Comparison of ENCODE assay signal across 1 cellular context in the genomic region with DNA sequence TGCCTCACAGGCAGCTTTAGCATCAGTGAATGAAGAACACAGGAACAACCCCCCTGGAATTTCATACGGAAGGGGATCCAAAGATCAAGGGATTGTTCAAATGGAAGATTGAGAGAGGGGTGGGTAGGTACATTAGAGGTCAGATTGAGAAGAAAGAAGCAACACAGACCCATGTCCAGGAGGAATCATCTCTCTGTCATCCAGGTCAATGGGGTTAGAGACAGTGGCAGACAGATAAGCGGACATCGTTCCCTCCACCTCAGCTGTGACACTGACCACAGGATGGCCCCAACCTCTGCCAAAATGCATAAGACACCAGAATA.
TF ChIP-seq lines count a peak whose summit lies in the region.

No MANE protein-coding gene starts in this region.

TF ChIP-seq in GM23338, 12 proteins besides CTCF, POLR2A, EP300 and RAD21:
- TF ChIP-seq EZH2 (IDR thresholded peaks at IDR 0.05; ENCODE audit: low read depth, unreplicated experiment) (no peak), ZNF114 (CRISPR knock-in tag; IDR thresholded peaks at IDR 0.05) (no peak), JUNB (IDR thresholded peaks at IDR 0.05; ENCODE audit: unreplicated experiment) (no peak), EZH2phosphoT487 (IDR thresholded peaks at IDR 0.05; ENCODE audit: unreplicated experiment) (no peak), STAT1 (IDR thresholded peaks at IDR 0.05; ENCODE audit: unreplicated experiment) (no peak), ZNF331 (CRISPR knock-in tag; IDR thresholded peaks at IDR 0.05; ENCODE audit: low read depth) (no peak), CREB1 (CRISPR knock-in tag; IDR thresholded peaks at IDR 0.05; ENCODE audit: low read depth) (no peak), POLR2AphosphoS5 (IDR thresholded peaks at IDR 0.05; ENCODE audit: low read depth) (no peak), NANOG (IDR thresholded peaks at IDR 0.05; ENCODE audit: borderline replicate concordance) (no peak)
- TF ChIP-seq, protein P1, sequence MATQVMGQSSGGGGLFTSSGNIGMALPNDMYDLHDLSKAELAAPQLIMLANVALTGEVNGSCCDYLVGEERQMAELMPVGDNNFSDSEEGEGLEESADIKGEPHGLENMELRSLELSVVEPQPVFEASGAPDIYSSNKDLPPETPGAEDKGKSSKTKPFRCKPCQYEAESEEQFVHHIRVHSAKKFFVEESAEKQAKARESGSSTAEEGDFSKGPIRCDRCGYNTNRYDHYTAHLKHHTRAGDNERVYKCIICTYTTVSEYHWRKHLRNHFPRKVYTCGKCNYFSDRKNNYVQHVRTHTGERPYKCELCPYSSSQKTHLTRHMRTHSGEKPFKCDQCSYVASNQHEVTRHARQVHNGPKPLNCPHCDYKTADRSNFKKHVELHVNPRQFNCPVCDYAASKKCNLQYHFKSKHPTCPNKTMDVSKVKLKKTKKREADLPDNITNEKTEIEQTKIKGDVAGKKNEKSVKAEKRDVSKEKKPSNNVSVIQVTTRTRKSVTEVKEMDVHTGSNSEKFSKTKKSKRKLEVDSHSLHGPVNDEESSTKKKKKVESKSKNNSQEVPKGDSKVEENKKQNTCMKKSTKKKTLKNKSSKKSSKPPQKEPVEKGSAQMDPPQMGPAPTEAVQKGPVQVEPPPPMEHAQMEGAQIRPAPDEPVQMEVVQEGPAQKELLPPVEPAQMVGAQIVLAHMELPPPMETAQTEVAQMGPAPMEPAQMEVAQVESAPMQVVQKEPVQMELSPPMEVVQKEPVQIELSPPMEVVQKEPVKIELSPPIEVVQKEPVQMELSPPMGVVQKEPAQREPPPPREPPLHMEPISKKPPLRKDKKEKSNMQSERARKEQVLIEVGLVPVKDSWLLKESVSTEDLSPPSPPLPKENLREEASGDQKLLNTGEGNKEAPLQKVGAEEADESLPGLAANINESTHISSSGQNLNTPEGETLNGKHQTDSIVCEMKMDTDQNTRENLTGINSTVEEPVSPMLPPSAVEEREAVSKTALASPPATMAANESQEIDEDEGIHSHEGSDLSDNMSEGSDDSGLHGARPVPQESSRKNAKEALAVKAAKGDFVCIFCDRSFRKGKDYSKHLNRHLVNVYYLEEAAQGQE (IDR thresholded peaks at IDR 0.05; ENCODE audit: unreplicated experiment) = no peak
- TF ChIP-seq, protein P2, sequence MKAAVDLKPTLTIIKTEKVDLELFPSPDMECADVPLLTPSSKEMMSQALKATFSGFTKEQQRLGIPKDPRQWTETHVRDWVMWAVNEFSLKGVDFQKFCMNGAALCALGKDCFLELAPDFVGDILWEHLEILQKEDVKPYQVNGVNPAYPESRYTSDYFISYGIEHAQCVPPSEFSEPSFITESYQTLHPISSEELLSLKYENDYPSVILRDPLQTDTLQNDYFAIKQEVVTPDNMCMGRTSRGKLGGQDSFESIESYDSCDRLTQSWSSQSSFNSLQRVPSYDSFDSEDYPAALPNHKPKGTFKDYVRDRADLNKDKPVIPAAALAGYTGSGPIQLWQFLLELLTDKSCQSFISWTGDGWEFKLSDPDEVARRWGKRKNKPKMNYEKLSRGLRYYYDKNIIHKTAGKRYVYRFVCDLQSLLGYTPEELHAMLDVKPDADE (IDR thresholded peaks at IDR 0.05) = no peak
- TF ChIP-seq, protein P3, sequence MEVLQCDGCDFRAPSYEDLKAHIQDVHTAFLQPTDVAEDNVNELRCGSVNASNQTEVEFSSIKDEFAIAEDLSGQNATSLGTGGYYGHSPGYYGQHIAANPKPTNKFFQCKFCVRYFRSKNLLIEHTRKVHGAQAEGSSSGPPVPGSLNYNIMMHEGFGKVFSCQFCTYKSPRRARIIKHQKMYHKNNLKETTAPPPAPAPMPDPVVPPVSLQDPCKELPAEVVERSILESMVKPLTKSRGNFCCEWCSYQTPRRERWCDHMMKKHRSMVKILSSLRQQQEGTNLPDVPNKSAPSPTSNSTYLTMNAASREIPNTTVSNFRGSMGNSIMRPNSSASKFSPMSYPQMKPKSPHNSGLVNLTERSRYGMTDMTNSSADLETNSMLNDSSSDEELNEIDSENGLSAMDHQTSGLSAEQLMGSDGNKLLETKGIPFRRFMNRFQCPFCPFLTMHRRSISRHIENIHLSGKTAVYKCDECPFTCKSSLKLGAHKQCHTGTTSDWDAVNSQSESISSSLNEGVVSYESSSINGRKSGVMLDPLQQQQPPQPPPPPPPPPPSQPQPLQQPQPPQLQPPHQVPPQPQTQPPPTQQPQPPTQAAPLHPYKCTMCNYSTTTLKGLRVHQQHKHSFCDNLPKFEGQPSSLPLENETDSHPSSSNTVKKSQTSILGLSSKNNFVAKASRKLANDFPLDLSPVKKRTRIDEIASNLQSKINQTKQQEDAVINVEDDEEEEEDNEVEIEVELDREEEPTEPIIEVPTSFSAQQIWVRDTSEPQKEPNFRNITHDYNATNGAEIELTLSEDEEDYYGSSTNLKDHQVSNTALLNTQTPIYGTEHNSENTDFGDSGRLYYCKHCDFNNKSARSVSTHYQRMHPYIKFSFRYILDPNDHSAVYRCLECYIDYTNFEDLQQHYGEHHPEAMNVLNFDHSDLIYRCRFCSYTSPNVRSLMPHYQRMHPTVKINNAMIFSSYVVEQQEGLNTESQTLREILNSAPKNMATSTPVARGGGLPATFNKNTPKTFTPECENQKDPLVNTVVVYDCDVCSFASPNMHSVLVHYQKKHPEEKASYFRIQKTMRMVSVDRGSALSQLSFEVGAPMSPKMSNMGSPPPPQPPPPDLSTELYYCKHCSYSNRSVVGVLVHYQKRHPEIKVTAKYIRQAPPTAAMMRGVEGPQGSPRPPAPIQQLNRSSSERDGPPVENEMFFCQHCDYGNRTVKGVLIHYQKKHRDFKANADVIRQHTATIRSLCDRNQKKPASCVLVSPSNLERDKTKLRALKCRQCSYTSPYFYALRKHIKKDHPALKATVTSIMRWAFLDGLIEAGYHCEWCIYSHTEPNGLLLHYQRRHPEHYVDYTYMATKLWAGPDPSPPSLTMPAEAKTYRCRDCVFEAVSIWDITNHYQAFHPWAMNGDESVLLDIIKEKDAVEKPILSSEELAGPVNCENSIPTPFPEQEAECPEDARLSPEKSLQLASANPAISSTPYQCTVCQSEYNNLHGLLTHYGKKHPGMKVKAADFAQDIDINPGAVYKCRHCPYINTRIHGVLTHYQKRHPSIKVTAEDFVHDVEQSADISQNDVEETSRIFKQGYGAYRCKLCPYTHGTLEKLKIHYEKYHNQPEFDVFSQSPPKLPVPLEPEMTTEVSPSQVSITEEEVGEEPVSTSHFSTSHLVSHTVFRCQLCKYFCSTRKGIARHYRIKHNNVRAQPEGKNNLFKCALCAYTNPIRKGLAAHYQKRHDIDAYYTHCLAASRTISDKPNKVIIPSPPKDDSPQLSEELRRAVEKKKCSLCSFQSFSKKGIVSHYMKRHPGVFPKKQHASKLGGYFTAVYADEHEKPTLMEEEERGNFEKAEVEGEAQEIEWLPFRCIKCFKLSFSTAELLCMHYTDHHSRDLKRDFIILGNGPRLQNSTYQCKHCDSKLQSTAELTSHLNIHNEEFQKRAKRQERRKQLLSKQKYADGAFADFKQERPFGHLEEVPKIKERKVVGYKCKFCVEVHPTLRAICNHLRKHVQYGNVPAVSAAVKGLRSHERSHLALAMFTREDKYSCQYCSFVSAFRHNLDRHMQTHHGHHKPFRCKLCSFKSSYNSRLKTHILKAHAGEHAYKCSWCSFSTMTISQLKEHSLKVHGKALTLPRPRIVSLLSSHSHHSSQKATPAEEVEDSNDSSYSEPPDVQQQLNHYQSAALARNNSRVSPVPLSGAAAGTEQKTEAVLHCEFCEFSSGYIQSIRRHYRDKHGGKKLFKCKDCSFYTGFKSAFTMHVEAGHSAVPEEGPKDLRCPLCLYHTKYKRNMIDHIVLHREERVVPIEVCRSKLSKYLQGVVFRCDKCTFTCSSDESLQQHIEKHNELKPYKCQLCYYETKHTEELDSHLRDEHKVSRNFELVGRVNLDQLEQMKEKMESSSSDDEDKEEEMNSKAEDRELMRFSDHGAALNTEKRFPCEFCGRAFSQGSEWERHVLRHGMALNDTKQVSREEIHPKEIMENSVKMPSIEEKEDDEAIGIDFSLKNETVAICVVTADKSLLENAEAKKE (CRISPR knock-in tag; IDR thresholded peaks at IDR 0.05) = no peak
